In the genomic region with DNA sequence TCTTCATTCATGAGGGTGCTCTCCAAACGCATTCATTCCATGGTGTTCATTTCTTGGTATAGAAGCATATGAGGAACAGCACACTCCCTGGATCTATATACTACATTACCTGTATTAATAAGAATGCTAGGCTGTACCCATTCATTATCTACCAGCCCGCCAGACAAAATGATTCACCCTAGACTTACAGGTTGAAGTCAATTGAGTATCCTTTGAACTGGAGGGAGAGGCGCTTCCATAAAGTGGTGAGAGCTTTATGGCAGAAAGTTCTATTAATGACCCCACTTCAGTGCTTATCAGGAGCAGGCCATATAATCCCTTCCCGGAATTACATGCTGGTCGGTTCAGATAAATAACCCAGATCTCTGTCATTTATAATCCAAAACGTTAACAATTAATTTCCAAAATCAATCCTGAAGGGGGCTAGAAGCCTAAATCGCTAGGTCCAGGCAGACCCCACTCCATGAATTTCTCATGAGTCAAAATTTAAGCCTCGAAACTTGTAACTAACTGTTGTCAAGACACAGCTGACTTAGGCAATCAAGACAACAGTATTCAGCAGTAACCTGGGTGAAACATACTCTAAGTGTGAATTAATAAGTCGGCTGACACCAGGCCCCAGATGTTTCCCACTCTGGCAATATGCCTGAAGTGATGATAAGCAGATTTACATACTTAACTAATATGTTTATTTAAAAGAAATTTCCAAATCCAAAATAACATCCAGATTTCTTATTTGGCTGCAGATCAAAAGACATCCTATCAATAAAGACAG, we compare ENCODE assay signal across 21 cellular contexts. TPM values are rescaled to one million over a fixed set of nuclear protein-coding genes. Genes with fewer than 3 reads are reported as not detected.
DNase-seq lines count a peak whose midpoint lies in the region; ATAC-seq and FAIRE-seq lines count a peak whose summit lies in the region.
"Had no signal": no experiment of that assay in that cellular context is flagged by ENCODE, and none has a peak within 500 bp of the region (broad histone marks: within the 10 kb centered on the region; RNA-seq: fewer than 3 reads in every experiment).

No MANE protein-coding gene starts in this region.

- H3K36me3 ChIP-seq in small intestine (ENCODE audit: control insufficient read depth in 2 of 2, insufficient read depth in 2 of 2, low read length in 2 of 2): no peaks in the 10 kb centered on the region
- H3K36me3 ChIP-seq: BE2C, HAP-1 had no signal

- ATAC-seq in HG03565 (IDR thresholded peaks at IDR 0.05; ENCODE audit: unreplicated experiment): no peak

- peak; percentile 62 for FAIRE-seq in islet of Langerhans (lab: Jason Lieb, UNC)
- peak; percentile 33 for FAIRE-seq in small intestine (lab: Jason Lieb, UNC)
- FAIRE-seq: D721Med, G401.6, GM12891 had no signal

- peak overlapping the region; percentile 22 to 60 for H3K27ac ChIP-seq in small intestine (ENCODE audit: low read depth in 1 of 2, low read length in 1 of 2)
- H3K27ac ChIP-seq: 22Rv1, GM23248 had no signal

- no peaks in the 10 kb centered on the region for H3K27me3 ChIP-seq in small intestine (ENCODE audit: control insufficient read depth in 2 of 2, insufficient read depth in 2 of 2, low read length in 2 of 2)
- H3K27me3 ChIP-seq: BE2C had no signal

- DNase-seq in DMS 273 (lab: John Stamatoyannopoulos, UW; ENCODE audit: unreplicated experiment) (peak; percentile 57), DMS 273 treated with DMSO at 0.1 percent for 48 hours (lab: John Stamatoyannopoulos, UW) (no peak), NCI-H524 treated with DMSO at 0.1 percent for 48 hours (lab: John Stamatoyannopoulos, UW) (peak; percentile 70), small intestine (peak; percentile 95), NCI-H128 (lab: John Stamatoyannopoulos, UW; ENCODE audit: unreplicated experiment) (no peak), NCI-H187 treated with DMSO at 0.1 percent for 48 hours (lab: John Stamatoyannopoulos, UW) (no peak)
- DNase-seq: BE2C; C1 segment of cervical spinal cord; CD4-positive, CD25-positive, alpha-beta regulatory T cell; CD8-positive, alpha-beta memory T cell; COR-L47; DND-41; EL; GM23248 had no signal

- H3K9me3 ChIP-seq in small intestine (ENCODE audit: control insufficient read depth, low read depth): no peaks in the 10 kb centered on the region
- H3K9me3 ChIP-seq: BE2C, HAP-1 had no signal

- no peak overlapping the region for H3K4me3 ChIP-seq in small intestine (ENCODE audit: low read depth in 1 of 2, low read length in 2 of 2)
- H3K4me3 ChIP-seq: GM23248, HAP-1 had no signal

- H3K4me1 ChIP-seq in small intestine (ENCODE audit: control insufficient read depth in 2 of 2, insufficient read depth in 1 of 2, low read depth in 1 of 2, low read length in 1 of 2): peaks cover 0 to 2% of the 10 kb centered on the region in 2 donors
- H3K4me1 ChIP-seq: BE2C, HAP-1 had no signal

- 12 to 36% (median 32%) methylated on average over 9 of the region's 9 CpGs for WGBS in small intestine, 3 donors

RNA-seq across cellular contexts. Expression of gene TOX3, which starts 44.7 kb away (rescaled TPM):
- polyA plus RNA-seq in small intestine: 10 to 100 TPM in 1 of 3 donors, 1 to 10 TPM in 2; 8.9 to 10.5 (median 9.0) TPM
- polyA plus RNA-seq: CD4-positive, CD25-positive, alpha-beta regulatory T cell; CD8-positive, alpha-beta memory T cell; GM23248 had no signal

Comparison
In these comparisons a context has a peak if more than half of its experiments do, and no peak if none do; other contexts are left out.
1. DNase-seq: peak in DMS 273 (single experiment), NCI-H524 treated with DMSO at 0.1 percent for 48 hours (single experiment) and small intestine (single experiment); none in DMS 273 treated with DMSO at 0.1 percent for 48 hours (single experiment), NCI-H128 (single experiment) and NCI-H187 treated with DMSO at 0.1 percent for 48 hours (single experiment).